ENCODE assay signal across 7 cellular contexts in the genomic region with DNA sequence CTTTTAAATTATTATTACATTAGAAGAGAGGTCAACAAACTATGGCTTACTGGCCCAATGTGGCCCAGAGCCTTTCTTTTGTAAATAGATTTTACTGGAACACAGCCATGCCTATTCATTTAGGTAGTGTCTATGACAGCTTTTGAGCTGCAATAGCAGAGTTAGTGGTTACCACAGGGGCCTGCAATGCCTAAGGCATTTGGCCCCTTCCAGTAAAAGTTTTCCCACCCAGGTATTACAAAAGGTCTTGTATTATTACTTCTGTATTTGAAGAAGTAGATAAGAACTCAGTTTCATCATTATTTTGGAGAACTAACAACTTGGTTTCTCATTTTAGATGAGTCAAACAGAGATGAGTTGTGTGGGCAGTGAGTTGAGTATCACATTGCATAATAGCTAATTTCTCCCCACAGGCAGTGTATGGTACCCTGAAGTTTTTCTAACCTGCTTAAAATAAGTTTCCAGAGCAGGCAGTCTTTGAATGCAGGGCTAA. TPM values are rescaled to one million over a fixed set of nuclear protein-coding genes. Genes with fewer than 3 reads are reported as not detected.
DNase-seq lines count a peak whose midpoint lies in the region; ATAC-seq and TF ChIP-seq lines count a peak whose summit lies in the region.

No MANE protein-coding gene starts in this region.

- H2AFZ ChIP-seq in PC-3 (ENCODE audit: low read length): no peak overlapping the region

- TF ChIP-seq POLR2A in right lobe of liver (IDR thresholded peaks at IDR 0.05): no peak

- 0 out of 2 replicates have a peak, but pooled peaks cover 14% of the 10 kb centered on the region for H4K20me1 ChIP-seq in PC-3 (ENCODE audit: low read length)

- H3K79me2 ChIP-seq in PC-3 (ENCODE audit: low read length): peaks cover 26% of the 10 kb centered on the region

- no peaks in the 10 kb centered on the region for H3K27me3 Mint-ChIP-seq in mesothelial cell of epicardium (ENCODE audit: low read depth)

- H3K4me3 Mint-ChIP-seq in mesothelial cell of epicardium: no peak overlapping the region

- H3K9me2 ChIP-seq in PC-3 (replicated peaks; ENCODE audit: low read length): no peaks in the 10 kb centered on the region

- TF ChIP-seq CTCF in PC-3 (conservative IDR thresholded peaks at IDR 0.05; ENCODE audit: low read depth, low read length) (no peak), right lobe of liver (IDR thresholded peaks at IDR 0.05) (no peak), mesothelial cell of epicardium (IDR thresholded peaks at IDR 0.05; ENCODE audit: unreplicated experiment) (no peak)

- intact Hi-C loops in PC-3 (cut with micrococcal nuclease) (no loop called here), right lobe of liver (cut with DNase I) (no loop called here)

- POLR2A ChIA-PET in PC-3 (lab: Charles Lee; ENCODE audit: unreplicated experiment): no interaction called here

- DNase-seq in PC-3: peak; percentile 93
- DNase-seq in right lobe of liver: peak in 1 of 3 donors; percentile 50
- DNase-seq in NCI-H774 (lab: John Stamatoyannopoulos, UW): no peak
- DNase-seq in mesothelial cell of epicardium (ENCODE audit: low spot score in 2 of 2, unreplicated experiment in 2 of 2): no peak
- no peak for DNase-seq in NCI-H1436 treated with DMSO at 0.1 percent for 48 hours (lab: John Stamatoyannopoulos, UW)

- H3K4me3 ChIP-seq in PC-3 (ENCODE audit: low read length): no peak overlapping the region
- peak overlapping the region in 1 of 3 donors; percentile 6 for H3K4me3 ChIP-seq in right lobe of liver

- peak overlapping the region; percentile 63 for H3K27ac ChIP-seq in PC-3 (ENCODE audit: low read length)
- peak overlapping the region; percentile 41 to 63 (median 42) for H3K27ac ChIP-seq in right lobe of liver

- CTCF ChIA-PET in PC-3 (lab: Charles Lee): no interaction called here

- H3K36me3 ChIP-seq in PC-3 (ENCODE audit: low read depth, low read length) (peaks cover 74% of the 10 kb centered on the region), right lobe of liver (peaks cover 0 to 40% (median 4%) of the 10 kb centered on the region in 4 donors)

- no peaks in the 10 kb centered on the region for H3K9me3 ChIP-seq in PC-3 (ENCODE audit: low read length)
- H3K9me3 ChIP-seq in right lobe of liver: no peaks in the 10 kb centered on the region

- peaks cover 5% of the 10 kb centered on the region for H3F3A ChIP-seq in PC-3 (ENCODE audit: low read length, unreplicated experiment)

- H3K27me3 ChIP-seq in PC-3 (ENCODE audit: low read length) (no peaks in the 10 kb centered on the region), right lobe of liver (no peaks in the 10 kb centered on the region)

- H3K9me3 Mint-ChIP-seq in mesothelial cell of epicardium: no peaks in the 10 kb centered on the region

- peaks cover 2% of the 10 kb centered on the region for H3K4me1 Mint-ChIP-seq in mesothelial cell of epicardium

- peaks cover 32% of the 10 kb centered on the region for H3K4me1 ChIP-seq in PC-3 (ENCODE audit: insufficient read depth, low read length)
- H3K4me1 ChIP-seq in right lobe of liver: peaks cover 0 to 30% (median 14%) of the 10 kb centered on the region in 4 donors

- peak overlapping the region; percentile 35; the same call in 1 of the 2 replicates for H3K4me2 ChIP-seq in PC-3 (ENCODE audit: low read length)

- peak; percentile 98 for ATAC-seq in GM18907 (IDR thresholded peaks at IDR 0.05; ENCODE audit: unreplicated experiment)
- ATAC-seq in HG02840 (IDR thresholded peaks at IDR 0.05; ENCODE audit: low FRiP score, unreplicated experiment): peak; percentile 97
- ATAC-seq in PC-3: peak; percentile 50
- ATAC-seq in right lobe of liver: peak; percentile 79 to 83 (median 81)

- no TSS peak for BruUV-seq in PC-3 (replicated peaks; lab: Mats Ljungman, UMichigan)

- no peak overlapping the region for H3K27ac Mint-ChIP-seq in mesothelial cell of epicardium

- H3K36me3 Mint-ChIP-seq in mesothelial cell of epicardium: peaks cover 30% of the 10 kb centered on the region

- H3K9ac ChIP-seq in PC-3 (ENCODE audit: low read length): peak overlapping the region; percentile 18; the same call in 1 of the 2 replicates

RNA-seq across cellular contexts. Expression of a gene that starts 9.5 kb away (rescaled TPM):
- total RNA-seq in PC-3 (2014; rRNA removed) (64.9 and 68.3 TPM in 2 replicates), right lobe of liver (10 to 100 TPM; 31.5 to 42.1 (median 36.7) TPM), mesothelial cell of epicardium (40.5 to 44.1 TPM (median 40.7 TPM) in 3 replicates)

RNA-seq across cellular contexts. Expression of a gene that starts 9.6 kb away (rescaled TPM):
- total RNA-seq in PC-3 (2014; rRNA removed): 9.2 and 16.5 TPM in 2 replicates
- 1 to 10 TPM; 3.8 to 9.6 (median 6.1) TPM for total RNA-seq in right lobe of liver
- total RNA-seq in mesothelial cell of epicardium: 9.4 to 10.6 TPM (median 10.3 TPM) in 3 replicates

RNA-seq across cellular contexts. Expression of a gene that starts 27.5 kb away (rescaled TPM):
- 0.58 TPM in 1 of 2 replicates, not detected in the other for total RNA-seq in PC-3 (2014; rRNA removed)
- total RNA-seq in right lobe of liver: under 1 TPM in 4 of 6 experiments, not detected in 2; 0.10 to 0.64 (median 0.41) TPM
- 0.35 to 1.3 TPM (median 0.85 TPM) in 3 replicates for total RNA-seq in mesothelial cell of epicardium
